ENCODE assay signal across 8 cellular contexts in genomic region chr13:32737111-32737571, GRCh38.
DNase-seq lines count a peak whose midpoint lies in the region; ATAC-seq and TF ChIP-seq lines count a peak whose summit lies in the region.

No MANE protein-coding gene starts in this region.

- peak overlapping the region; percentile 65 for H3K27ac ChIP-seq in GM23248
- peak overlapping the region; percentile 38 for H3K27ac ChIP-seq in SK-N-MC

- peaks cover 5% of the 10 kb centered on the region; the same call in 1 of the 2 replicates for H3F3A ChIP-seq in GM23248 (ENCODE audit: insufficient read depth)

- intact Hi-C loops in left cardiac atrium (cut with DNase I): no loop called here

- DNase-seq in GM13976 (ENCODE audit: low spot score): peak; percentile 28
- peak; percentile 55 for DNase-seq in GM23248
- DNase-seq in SK-N-MC (ENCODE audit: low read depth, low spot score): no peak
- no peak for DNase-seq in left cardiac atrium
- peak in 1 of 2 donors; percentile 7 for DNase-seq in stimulated activated naive CD8-positive, alpha-beta T cell treated with anti-CD3 and anti-CD28 coated beads, Interleukin-15, amount 100 ng/mL, for 72 hours
- DNase-seq in NCI-H2227 (lab: John Stamatoyannopoulos, UW; ENCODE audit: unreplicated experiment): no peak
- DNase-seq in hepatic stellate cell (ENCODE audit: low spot score): no peak
- no peak for DNase-seq in inferior parietal cortex (ENCODE audit: extremely low spot score)

- peak overlapping the region; percentile 72 to 78 for H3K4me3 Mint-ChIP-seq in stimulated activated naive CD8-positive, alpha-beta T cell treated with anti-CD3 and anti-CD28 coated beads, Interleukin-15, amount 100 ng/mL, for 72 hours

- H3K27me3 ChIP-seq in GM23248 (replicated peaks; ENCODE audit: insufficient read depth): no peaks in the 10 kb centered on the region

- 4 to 8% methylated on average over 2 of the region's 2 CpGs for WGBS in GM23248 (ENCODE audit: low coverage in 1 of 2, low lambda C conversion rate in 2 of 2, missing lambda C conversion rate in 2 of 2), 2 experiments

- ATAC-seq in left cardiac atrium: peak; percentile 41 to 53
- peak; percentile 70 for ATAC-seq in stimulated activated naive CD8-positive, alpha-beta T cell treated with anti-CD3 and anti-CD28 coated beads, Interleukin-15, amount 100 ng/mL, for 72 hours

- peaks cover 43% of the 10 kb centered on the region for H3K4me1 ChIP-seq in GM23248 (ENCODE audit: insufficient read depth)

- H2AFZ ChIP-seq in GM23248: peak overlapping the region; percentile 82

- H3K27ac Mint-ChIP-seq in stimulated activated naive CD8-positive, alpha-beta T cell treated with anti-CD3 and anti-CD28 coated beads, Interleukin-15, amount 100 ng/mL, for 72 hours: peak overlapping the region; percentile 78 to 92

- peaks cover 20% of the 10 kb centered on the region for H3K79me2 ChIP-seq in GM23248 (ENCODE audit: insufficient read depth)

- no peaks in the 10 kb centered on the region for H3K27me3 Mint-ChIP-seq in stimulated activated naive CD8-positive, alpha-beta T cell treated with anti-CD3 and anti-CD28 coated beads, Interleukin-15, amount 100 ng/mL, for 72 hours

- peaks cover 55% of the 10 kb centered on the region for H3K4me1 Mint-ChIP-seq in stimulated activated naive CD8-positive, alpha-beta T cell treated with anti-CD3 and anti-CD28 coated beads, Interleukin-15, amount 100 ng/mL, for 72 hours

- no peak for TF ChIP-seq CTCF in GM13976 (IDR thresholded peaks at IDR 0.05; ENCODE audit: borderline replicate concordance, control extremely low read depth, extremely low read depth, insufficient read depth, missing control alignments)

- in situ Hi-C loops in GM13976 (cut with MboI; ENCODE audit: low sequenced_read_pairs, unreplicated experiment) (no loop called here), GM23248 (cut with MboI) (no loop called here)

- H3K9me2 ChIP-seq in GM23248 (ENCODE audit: insufficient read depth): no peaks in the 10 kb centered on the region

- H4K20me1 ChIP-seq in GM23248 (ENCODE audit: insufficient read depth): no peaks in the 10 kb centered on the region

- H3K36me3 ChIP-seq in GM23248 (ENCODE audit: low read depth): no peaks in the 10 kb centered on the region; the same call in 1 of the 2 replicates
- H3K36me3 ChIP-seq in SK-N-MC (ENCODE audit: insufficient read depth, low read length): peaks cover 88% of the 10 kb centered on the region

- H3K9me3 ChIP-seq in GM23248 (ENCODE audit: low read depth) (no peaks in the 10 kb centered on the region), SK-N-MC (ENCODE audit: low read depth, low read length) (no peaks in the 10 kb centered on the region)

- H3K9me3 Mint-ChIP-seq in stimulated activated naive CD8-positive, alpha-beta T cell treated with anti-CD3 and anti-CD28 coated beads, Interleukin-15, amount 100 ng/mL, for 72 hours: no peaks in the 10 kb centered on the region

- peak overlapping the region; percentile 92 for H3K4me2 ChIP-seq in GM23248 (ENCODE audit: unreplicated experiment)

- H3K4me3 ChIP-seq in GM23248 (peak overlapping the region; percentile 71), SK-N-MC (no peak overlapping the region)

- peak overlapping the region; percentile 81 for H3K9ac ChIP-seq in GM23248
- H3K9ac ChIP-seq in SK-N-MC (ENCODE audit: insufficient read length): no peak overlapping the region

Comparison
In these comparisons a context has a peak if more than half of its experiments do, and no peak if none do; other contexts are left out.
1. DNase-seq: peak in GM13976 (single experiment) and GM23248 (single experiment); none in SK-N-MC (single experiment), left cardiac atrium (single experiment), NCI-H2227 (single experiment), hepatic stellate cell (single experiment) and inferior parietal cortex (single experiment).